ENCODE assay signal across 11 cellular contexts in the genomic region with DNA sequence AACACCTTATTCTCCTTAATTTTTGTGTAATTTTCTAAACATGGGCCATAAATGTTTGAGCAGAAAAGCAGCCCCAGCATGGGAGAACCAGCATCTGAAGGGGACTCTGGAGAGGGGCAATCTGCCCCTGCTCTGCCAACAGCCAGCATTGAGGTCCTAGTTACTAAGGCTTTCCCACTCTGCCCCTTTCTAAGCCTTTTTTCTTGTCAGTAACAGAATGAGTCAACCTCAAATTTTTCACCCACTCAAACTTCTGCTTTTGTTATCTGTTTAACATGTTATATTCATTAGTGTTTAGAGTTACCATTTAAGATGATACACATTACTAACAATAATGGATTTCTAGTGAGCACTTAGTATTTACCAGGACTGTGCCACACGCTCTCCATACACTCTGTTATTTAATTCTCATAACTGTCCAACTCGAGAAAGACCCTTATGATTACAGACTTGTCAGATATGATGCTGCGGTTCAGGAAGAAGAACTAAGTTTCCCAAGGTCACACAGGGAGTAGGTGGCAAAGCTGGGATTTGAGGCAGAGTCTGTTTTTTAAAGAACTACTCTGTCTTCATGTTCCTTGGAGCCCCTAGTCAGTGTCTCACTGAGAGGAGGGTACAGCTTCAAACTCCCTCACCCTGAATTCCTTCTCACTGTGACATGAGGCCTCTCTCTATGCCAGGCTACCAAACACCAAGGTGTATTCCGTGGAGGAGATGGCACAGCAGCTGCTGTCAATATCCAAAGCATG. TPM values are rescaled to one million over a fixed set of nuclear protein-coding genes. Genes with fewer than 3 reads are reported as not detected.
A peak's percentile ranks its signal among the peaks of the same experiment; 100 is the strongest.
DNase-seq lines count a peak whose midpoint lies in the region; ATAC-seq and TF ChIP-seq lines count a peak whose summit lies in the region.
"Had no signal": no experiment of that assay in that cellular context is flagged by ENCODE, and none has a peak within 500 bp of the region (broad histone marks: within the 10 kb centered on the region; RNA-seq: fewer than 3 reads in every experiment).

No MANE protein-coding gene starts in this region.

- H3K27ac ChIP-seq in subcutaneous abdominal adipose tissue (ENCODE audit: low read depth, low read length) (peak overlapping the region; percentile 97), esophagus squamous epithelium (no peak overlapping the region)
- H3K27ac ChIP-seq: A549 had no signal

- 64 to 72% methylated on average over 4 of the region's 4 CpGs for WGBS in esophagus squamous epithelium, 2 donors

- H3K36me3 ChIP-seq in subcutaneous abdominal adipose tissue (ENCODE audit: control insufficient read depth in 5 of 5, insufficient read depth in 5 of 5, low read length in 5 of 5) (peaks cover 0 to 9% (median 2%) of the 10 kb centered on the region in 5 donors), esophagus squamous epithelium (no peaks in the 10 kb centered on the region)

- peaks cover 12% of the 10 kb centered on the region for H3K27me3 Mint-ChIP-seq in activated naive CD8-positive, alpha-beta T cell treated with anti-CD3 and anti-CD28 coated beads, Interleukin-2, amount 50 U/mL, for 24 hours
- H3K27me3 Mint-ChIP-seq in activated naive CD8-positive, alpha-beta T cell treated with anti-CD3 and anti-CD28 coated beads for 36 hours = peaks cover 27% of the 10 kb centered on the region
- H3K27me3 Mint-ChIP-seq in T-cell = peaks cover 26 to 42% of the 10 kb centered on the region in 2 donors

- CTCF ChIA-PET in T-cell (lab: Charles Lee) = no interaction called here

- peak overlapping the region; percentile 42 for H3K27ac Mint-ChIP-seq in activated naive CD8-positive, alpha-beta T cell treated with anti-CD3 and anti-CD28 coated beads, Interleukin-2, amount 50 U/mL, for 24 hours
- H3K27ac Mint-ChIP-seq in activated naive CD8-positive, alpha-beta T cell treated with anti-CD3 and anti-CD28 coated beads for 36 hours = no peak overlapping the region
- no peak overlapping the region for H3K27ac Mint-ChIP-seq in T-cell
- H3K27ac Mint-ChIP-seq: T-helper 2 cell treated with Interferon-gamma antibody and Interleukin-4, amounts not matched to agents 5 μg/mL and 100 μg/mL, for 36 hours had no signal

- no peak overlapping the region for H3K4me3 Mint-ChIP-seq in activated naive CD8-positive, alpha-beta T cell treated with anti-CD3 and anti-CD28 coated beads, Interleukin-2, amount 50 U/mL, for 24 hours
- H3K4me3 Mint-ChIP-seq in activated naive CD8-positive, alpha-beta T cell treated with anti-CD3 and anti-CD28 coated beads for 36 hours = no peak overlapping the region
- no peak overlapping the region for H3K4me3 Mint-ChIP-seq in T-cell
- H3K4me3 Mint-ChIP-seq: T-helper 2 cell treated with Interferon-gamma antibody and Interleukin-4, amounts not matched to agents 5 μg/mL and 100 μg/mL, for 36 hours had no signal

- no peaks in the 10 kb centered on the region for H3K9me3 Mint-ChIP-seq in activated naive CD8-positive, alpha-beta T cell treated with anti-CD3 and anti-CD28 coated beads, Interleukin-2, amount 50 U/mL, for 24 hours
- H3K9me3 Mint-ChIP-seq in activated naive CD8-positive, alpha-beta T cell treated with anti-CD3 and anti-CD28 coated beads for 36 hours = no peaks in the 10 kb centered on the region
- H3K9me3 Mint-ChIP-seq in T-cell = no peaks in the 10 kb centered on the region
- H3K9me3 Mint-ChIP-seq: T-helper 2 cell treated with Interferon-gamma antibody and Interleukin-4, amounts not matched to agents 5 μg/mL and 100 μg/mL, for 36 hours had no signal

- H3K9ac ChIP-seq in subcutaneous abdominal adipose tissue (ENCODE audit: low read length in 5 of 5) = peak overlapping the region in 2 of 5 donors; percentile 58 to 71

- DNase-seq in activated naive CD8-positive, alpha-beta T cell treated with anti-CD3 and anti-CD28 coated beads, Interleukin-2, amount 50 U/mL, for 24 hours = no peak
- DNase-seq in activated naive CD8-positive, alpha-beta T cell treated with anti-CD3 and anti-CD28 coated beads for 36 hours = no peak
- DNase-seq in T-cell (no peak), NCI-H1092 treated with DMSO at 0.1 percent for 48 hours (lab: John Stamatoyannopoulos, UW) (no peak), esophagus squamous epithelium (lab: John Stamatoyannopoulos, UW) (no peak)
- DNase-seq: NCI-H226 had no signal

- POLR2A ChIA-PET in T-cell (lab: Charles Lee) = no interaction called here

- H3K27me3 ChIP-seq in subcutaneous abdominal adipose tissue (ENCODE audit: control insufficient read depth in 5 of 5, insufficient read depth in 4 of 5, low read length in 5 of 5) = no peaks in the 10 kb centered on the region
- H3K27me3 ChIP-seq in esophagus squamous epithelium = no peaks in the 10 kb centered on the region

- TF ChIP-seq POLR2A in esophagus squamous epithelium (IDR thresholded peaks at IDR 0.05) = no peak

- H3K36me3 Mint-ChIP-seq in activated naive CD8-positive, alpha-beta T cell treated with anti-CD3 and anti-CD28 coated beads, Interleukin-2, amount 50 U/mL, for 24 hours (ENCODE audit: low read depth) = no peaks in the 10 kb centered on the region
- H3K36me3 Mint-ChIP-seq in activated naive CD8-positive, alpha-beta T cell treated with anti-CD3 and anti-CD28 coated beads for 36 hours = no peaks in the 10 kb centered on the region
- H3K36me3 Mint-ChIP-seq in T-cell = no peaks in the 10 kb centered on the region

- H3K4me3 ChIP-seq in subcutaneous abdominal adipose tissue (ENCODE audit: low read depth in 1 of 5, low read length in 5 of 5) = peak overlapping the region in 2 of 5 donors; percentile 14 to 39
- no peak overlapping the region for H3K4me3 ChIP-seq in esophagus squamous epithelium
- H3K4me3 ChIP-seq: A549 had no signal

- H3K4me1 Mint-ChIP-seq in activated naive CD8-positive, alpha-beta T cell treated with anti-CD3 and anti-CD28 coated beads, Interleukin-2, amount 50 U/mL, for 24 hours = peaks cover 10% of the 10 kb centered on the region
- peaks cover 4% of the 10 kb centered on the region for H3K4me1 Mint-ChIP-seq in activated naive CD8-positive, alpha-beta T cell treated with anti-CD3 and anti-CD28 coated beads for 36 hours
- no peaks in the 10 kb centered on the region for H3K4me1 Mint-ChIP-seq in T-cell

- TF ChIP-seq CTCF in esophagus squamous epithelium (IDR thresholded peaks at IDR 0.05) = no peak

- intact Hi-C loops in esophagus squamous epithelium (cut with DNase I) = no loop called here

- peak; percentile 63 for ATAC-seq in activated naive CD8-positive, alpha-beta T cell treated with anti-CD3 and anti-CD28 coated beads, Interleukin-2, amount 50 U/mL, for 24 hours
- ATAC-seq in HG02759 (IDR thresholded peaks at IDR 0.05; ENCODE audit: unreplicated experiment) (peak; percentile 69), HG03558 (IDR thresholded peaks at IDR 0.05; ENCODE audit: extremely low read depth, unreplicated experiment) (peak; percentile 61), T-cell (replicated peaks in 1 of 4) (no peak)

- H3K4me1 ChIP-seq in subcutaneous abdominal adipose tissue (ENCODE audit: control insufficient read depth in 5 of 5, insufficient read depth in 5 of 5, low read length in 5 of 5) (peaks cover 4 to 49% (median 23%) of the 10 kb centered on the region in 5 donors), esophagus squamous epithelium (no peaks in the 10 kb centered on the region)
- H3K4me1 ChIP-seq: A549 had no signal

- no peaks in the 10 kb centered on the region for H3K9me3 ChIP-seq in subcutaneous abdominal adipose tissue (ENCODE audit: control insufficient read depth in 5 of 5, low read length in 5 of 5)
- no peaks in the 10 kb centered on the region for H3K9me3 ChIP-seq in esophagus squamous epithelium
- H3K9me3 ChIP-seq: A549 had no signal

RNA-seq across cellular contexts. Expression of a gene that starts 19.9 kb away (rescaled TPM):
- total RNA-seq in activated naive CD8-positive, alpha-beta T cell treated with anti-CD3 and anti-CD28 coated beads for 36 hours = 10 to 100 TPM; 12.7 to 14.2 TPM
- total RNA-seq in T-cell (1 to 10 TPM; 4.4 to 8.6 (median 5.9) TPM), esophagus squamous epithelium (1 to 10 TPM; 2.4 to 4.4 (median 4.1) TPM)

Comparison
In these comparisons a context has a peak if more than half of its experiments do, and no peak if none do; other contexts are left out.
1. ATAC-seq: peak in activated naive CD8-positive, alpha-beta T cell treated with anti-CD3 and anti-CD28 coated beads, Interleukin-2, amount 50 U/mL, for 24 hours (single experiment), HG02759 (single experiment) and HG03558 (single experiment); none in T-cell (0 of 4).